Comparison of ENCODE assay signal across 1 cellular context in the genomic region with DNA sequence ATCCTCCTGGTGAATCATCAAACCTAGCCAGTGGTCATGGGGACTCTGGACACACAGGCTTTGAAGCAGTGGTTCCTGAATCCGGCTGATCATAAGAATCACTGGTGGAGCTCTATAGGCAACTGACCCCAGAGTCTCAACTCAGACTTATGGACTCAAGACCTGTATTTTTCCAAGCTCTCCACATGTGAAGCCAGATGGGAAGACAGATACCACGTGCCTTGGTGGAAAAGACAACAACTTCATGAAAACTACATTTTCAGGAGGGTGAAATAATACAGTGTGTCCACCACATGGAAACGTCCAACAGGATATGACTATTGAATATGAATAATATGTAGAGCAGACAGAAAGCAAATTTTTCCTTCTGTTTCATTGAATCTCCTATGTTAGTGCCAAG.
A peak's percentile ranks its signal among the peaks of the same experiment; 100 is the strongest.
TF ChIP-seq lines count a peak whose summit lies in the region.

No MANE protein-coding gene starts in this region.

TF ChIP-seq in HepG2, 621 proteins besides CTCF, POLR2A, EP300 and RAD21:
- no peak for TF ChIP-seq FOXC1 (CRISPR knock-in tag; IDR thresholded peaks at IDR 0.05; ENCODE audit: borderline replicate concordance)
- TF ChIP-seq, protein P1, sequence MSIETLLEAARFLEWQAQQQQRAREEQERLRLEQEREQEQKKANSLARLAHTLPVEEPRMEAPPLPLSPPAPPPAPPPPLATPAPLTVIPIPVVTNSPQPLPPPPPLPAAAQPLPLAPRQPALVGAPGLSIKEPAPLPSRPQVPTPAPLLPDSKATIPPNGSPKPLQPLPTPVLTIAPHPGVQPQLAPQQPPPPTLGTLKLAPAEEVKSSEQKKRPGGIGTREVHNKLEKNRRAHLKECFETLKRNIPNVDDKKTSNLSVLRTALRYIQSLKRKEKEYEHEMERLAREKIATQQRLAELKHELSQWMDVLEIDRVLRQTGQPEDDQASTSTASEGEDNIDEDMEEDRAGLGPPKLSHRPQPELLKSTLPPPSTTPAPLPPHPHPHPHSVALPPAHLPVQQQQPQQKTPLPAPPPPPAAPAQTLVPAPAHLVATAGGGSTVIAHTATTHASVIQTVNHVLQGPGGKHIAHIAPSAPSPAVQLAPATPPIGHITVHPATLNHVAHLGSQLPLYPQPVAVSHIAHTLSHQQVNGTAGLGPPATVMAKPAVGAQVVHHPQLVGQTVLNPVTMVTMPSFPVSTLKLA (IDR thresholded peaks at IDR 0.05): peak; percentile 94
